ENCODE assay signal across 13 cellular contexts in genomic region chr4:13543091-13543581, GRCh38. TPM values are rescaled to one million over a fixed set of nuclear protein-coding genes. Genes with fewer than 3 reads are reported as not detected.
DNase-seq lines count a peak whose midpoint lies in the region; ATAC-seq and TF ChIP-seq lines count a peak whose summit lies in the region.
"Had no signal": no experiment of that assay in that cellular context is flagged by ENCODE, and none has a peak within 500 bp of the region (broad histone marks: within the 10 kb centered on the region; RNA-seq: fewer than 3 reads in every experiment).

No MANE protein-coding gene starts in this region.

- H3K27ac Mint-ChIP-seq in CD4-positive, alpha-beta memory T cell, result peak overlapping the region in 3 of 7 donors; percentile 70 to 85 (median 77)
- no peak overlapping the region for H3K27ac Mint-ChIP-seq in neural progenitor cell

- CTCF ChIA-PET in CD4-positive, alpha-beta memory T cell (lab: Charles Lee; ENCODE audit: partially characterized antibody), result no interaction called here

- no peaks in the 10 kb centered on the region for H3K9me3 ChIP-seq in CD4-positive, alpha-beta memory T cell (ENCODE audit: control insufficient read depth in 1 of 2, low read length in 2 of 2)
- H3K9me3 ChIP-seq in HUES6 (ENCODE audit: control insufficient read depth, insufficient read depth, low read depth, low read length) (no peaks in the 10 kb centered on the region), esophagus muscularis mucosa (peaks cover 0 to 7% (median 0%) of the 10 kb centered on the region in 4 donors), neural progenitor cell (ENCODE audit: low read depth) (no peaks in the 10 kb centered on the region), right lobe of liver (no peaks in the 10 kb centered on the region)
- H3K9me3 ChIP-seq: left lung had no signal

- H3K4me2 ChIP-seq in neural progenitor cell, result peak overlapping the region; percentile 91

- H3K9ac ChIP-seq in HUES6 (ENCODE audit: low read length), result no peak overlapping the region
- H3K9ac ChIP-seq in neural progenitor cell, result no peak overlapping the region

- WGBS in esophagus muscularis mucosa, result 81% methylated on average over 13 of the region's 13 CpGs
- WGBS in right lobe of liver (ENCODE audit: insufficient coverage, low coverage, low lambda C conversion rate, missing lambda C conversion rate), result 41% methylated on average over 10 of the region's 13 CpGs

- no peak overlapping the region for H3K4me3 ChIP-seq in CD4-positive, alpha-beta memory T cell (ENCODE audit: low read length in 2 of 2)
- H3K4me3 ChIP-seq in HUES6 (ENCODE audit: low read depth, low read length) (peak overlapping the region; percentile 50), esophagus muscularis mucosa (peak overlapping the region; percentile 57 to 70 (median 64)), neural progenitor cell (peak overlapping the region; percentile 67), right lobe of liver (no peak overlapping the region)

- H3K27ac ChIP-seq in CD4-positive, alpha-beta memory T cell (ENCODE audit: low read depth, low read length), result no peak overlapping the region
- H3K27ac ChIP-seq in HUES6 (ENCODE audit: low read depth, low read length) (no peak overlapping the region), esophagus muscularis mucosa (replicated peaks in 1 of 4) (peak overlapping the region in 1 of 4 donors; percentile 74), neural progenitor cell (no peak overlapping the region), right lobe of liver (no peak overlapping the region)
- H3K27ac ChIP-seq: left lung had no signal

- peaks cover 2 to 4% of the 10 kb centered on the region in 2 donors for H3K36me3 Mint-ChIP-seq in CD4-positive, alpha-beta memory T cell
- peaks cover 5% of the 10 kb centered on the region for H3K36me3 Mint-ChIP-seq in neural progenitor cell

- H3K27me3 Mint-ChIP-seq in CD4-positive, alpha-beta memory T cell, result peaks cover 55 to 60% of the 10 kb centered on the region in 2 donors
- peaks cover 71% of the 10 kb centered on the region for H3K27me3 Mint-ChIP-seq in neural progenitor cell (ENCODE audit: insufficient read depth, low read depth)

- no peaks in the 10 kb centered on the region for H3K79me2 ChIP-seq in neural progenitor cell (ENCODE audit: low read depth)

- peaks cover 75% of the 10 kb centered on the region for H4K20me1 ChIP-seq in neural progenitor cell (ENCODE audit: low read depth)

- intact Hi-C loops in CD4-positive, alpha-beta memory T cell (cut with micrococcal nuclease), result no loop called here
- intact Hi-C loops in esophagus muscularis mucosa (cut with DNase I) (no loop called here), right lobe of liver (cut with DNase I) (loop anchor here in 1 of 2 donors (10.0 kb wide), 1 partner anchor 698 kb away; no protein-coding TSS in a partner anchor)

- no peak for DNase-seq in CD4-positive, alpha-beta memory T cell
- DNase-seq in esophagus muscularis mucosa (ENCODE audit: extremely low spot score) (peak; percentile 70), neural progenitor cell (ENCODE audit: low spot score) (no peak), right lobe of liver (no peak), NCI-H2081 treated with DMSO at 0.1 percent for 48 hours (lab: John Stamatoyannopoulos, UW) (no peak), NOMO-1 treated with DMSO at 0.1 percent for 48 hours (lab: John Stamatoyannopoulos, UW; ENCODE audit: unreplicated experiment) (no peak)
- DNase-seq: central memory CD4-positive, alpha-beta T cell; DND-41; NCI-H226; stimulated activated CD8-positive, alpha-beta memory T cell treated with anti-CD3 and anti-CD28 coated beads, Interleukin-4, amount 100 ng/mL, for 48 hours had no signal

- peak overlapping the region; percentile 53 to 74 (median 63) for H3K4me3 Mint-ChIP-seq in CD4-positive, alpha-beta memory T cell
- H3K4me3 Mint-ChIP-seq in neural progenitor cell, result peak overlapping the region; percentile 86

- H3K4me1 Mint-ChIP-seq in CD4-positive, alpha-beta memory T cell, result peaks cover 17 to 69% (median 42%) of the 10 kb centered on the region in 4 donors
- peaks cover 37% of the 10 kb centered on the region for H3K4me1 Mint-ChIP-seq in neural progenitor cell

- no peaks in the 10 kb centered on the region for H3K36me3 ChIP-seq in CD4-positive, alpha-beta memory T cell (ENCODE audit: insufficient read depth, low read length)
- H3K36me3 ChIP-seq in HUES6 (ENCODE audit: control insufficient read depth, insufficient read depth, low read length) (no peaks in the 10 kb centered on the region), esophagus muscularis mucosa (peaks cover 0 to 5% (median 0%) of the 10 kb centered on the region in 4 donors), neural progenitor cell (no peaks in the 10 kb centered on the region), right lobe of liver (no peaks in the 10 kb centered on the region)
- H3K36me3 ChIP-seq: left lung had no signal

- peaks cover 77% of the 10 kb centered on the region for H3K4me1 ChIP-seq in CD4-positive, alpha-beta memory T cell (ENCODE audit: insufficient read depth, low read length)
- peaks cover 49% of the 10 kb centered on the region for H3K4me1 ChIP-seq in HUES6 (ENCODE audit: control insufficient read depth, insufficient read depth, low read length)
- H3K4me1 ChIP-seq in esophagus muscularis mucosa, result peaks cover 56 to 84% (median 75%) of the 10 kb centered on the region in 4 donors
- H3K4me1 ChIP-seq in neural progenitor cell, result no peaks in the 10 kb centered on the region
- peaks cover 0 to 30% (median 8%) of the 10 kb centered on the region in 4 donors for H3K4me1 ChIP-seq in right lobe of liver

- POLR2A ChIA-PET in CD4-positive, alpha-beta memory T cell (lab: Charles Lee; ENCODE audit: partially characterized antibody), result no interaction called here

- no peak for TF ChIP-seq CTCF in esophagus muscularis mucosa (IDR thresholded peaks at IDR 0.05)
- no peak for TF ChIP-seq CTCF in neural progenitor cell (IDR thresholded peaks at IDR 0.05)
- no peak for TF ChIP-seq CTCF in right lobe of liver (IDR thresholded peaks at IDR 0.05)

- H3K27me3 ChIP-seq in CD4-positive, alpha-beta memory T cell (ENCODE audit: insufficient read depth, low read length), result peaks cover 66% of the 10 kb centered on the region
- H3K27me3 ChIP-seq in HUES6 (ENCODE audit: control insufficient read depth, insufficient read depth, low read length), result peaks cover 98% of the 10 kb centered on the region
- H3K27me3 ChIP-seq in esophagus muscularis mucosa, result peaks cover 7 to 100% (median 96%) of the 10 kb centered on the region in 4 donors
- H3K27me3 ChIP-seq in neural progenitor cell, result peaks cover 100% of the 10 kb centered on the region
- H3K27me3 ChIP-seq in right lobe of liver, result peaks cover 34 to 72% of the 10 kb centered on the region in 2 donors

- ATAC-seq in right lobe of liver (no peak), HG02852 (IDR thresholded peaks at IDR 0.05; ENCODE audit: unreplicated experiment) (no peak)
- ATAC-seq: left lung had no signal

- peaks cover 43% of the 10 kb centered on the region for H3F3A ChIP-seq in neural progenitor cell (ENCODE audit: low read depth)

- H2AFZ ChIP-seq in neural progenitor cell (replicated peaks), result no peak overlapping the region

- TF ChIP-seq POLR2A in esophagus muscularis mucosa (IDR thresholded peaks at IDR 0.05; ENCODE audit: low read depth) (no peak), right lobe of liver (IDR thresholded peaks at IDR 0.05) (no peak)

- peaks cover 0 to 32% (median 22%) of the 10 kb centered on the region in 8 donors for H3K9me3 Mint-ChIP-seq in CD4-positive, alpha-beta memory T cell
- H3K9me3 Mint-ChIP-seq in neural progenitor cell, result peaks cover 8% of the 10 kb centered on the region

- TF ChIP-seq EP300 in esophagus muscularis mucosa (IDR thresholded peaks at IDR 0.05), result no peak

RNA-seq across cellular contexts. Expression of gene NKX3-2, which starts 1.2 kb away (rescaled TPM):
- total RNA-seq in CD4-positive, alpha-beta memory T cell, result not detected
- polyA plus RNA-seq in CD4-positive, alpha-beta memory T cell, result not detected
- total RNA-seq in esophagus muscularis mucosa (1 to 10 TPM; 1.2 to 7.0 (median 4.7) TPM), neural progenitor cell (ENCODE audit: low replicate concordance) (0.40 TPM in 1 of 2 replicates, not detected in the other), right lobe of liver (not detected)
- total RNA-seq: left lung had no signal

RNA-seq across cellular contexts. Expression of gene RAB28, which starts 59.0 kb away (rescaled TPM):
- total RNA-seq in CD4-positive, alpha-beta memory T cell, result 10 to 100 TPM; 13.3 to 14.0 TPM
- 10 to 100 TPM; 17.8 to 20.6 TPM for polyA plus RNA-seq in CD4-positive, alpha-beta memory T cell
- total RNA-seq in esophagus muscularis mucosa (10 to 100 TPM; 15.9 to 22.8 (median 18.3) TPM), neural progenitor cell (ENCODE audit: low replicate concordance) (49.6 and 67.3 TPM in 2 replicates), right lobe of liver (1 to 10 TPM; 3.8 to 5.8 (median 5.1) TPM)

Comparison
In these comparisons a context has a peak if more than half of its experiments do, and no peak if none do; other contexts are left out.
1. H3K4me3 ChIP-seq: peak in HUES6 (single experiment), esophagus muscularis mucosa (4 of 4) and neural progenitor cell (single experiment); none in CD4-positive, alpha-beta memory T cell (0 of 2) and right lobe of liver (0 of 3).